ENCODE assay signal across 1 cellular context in the genomic region with DNA sequence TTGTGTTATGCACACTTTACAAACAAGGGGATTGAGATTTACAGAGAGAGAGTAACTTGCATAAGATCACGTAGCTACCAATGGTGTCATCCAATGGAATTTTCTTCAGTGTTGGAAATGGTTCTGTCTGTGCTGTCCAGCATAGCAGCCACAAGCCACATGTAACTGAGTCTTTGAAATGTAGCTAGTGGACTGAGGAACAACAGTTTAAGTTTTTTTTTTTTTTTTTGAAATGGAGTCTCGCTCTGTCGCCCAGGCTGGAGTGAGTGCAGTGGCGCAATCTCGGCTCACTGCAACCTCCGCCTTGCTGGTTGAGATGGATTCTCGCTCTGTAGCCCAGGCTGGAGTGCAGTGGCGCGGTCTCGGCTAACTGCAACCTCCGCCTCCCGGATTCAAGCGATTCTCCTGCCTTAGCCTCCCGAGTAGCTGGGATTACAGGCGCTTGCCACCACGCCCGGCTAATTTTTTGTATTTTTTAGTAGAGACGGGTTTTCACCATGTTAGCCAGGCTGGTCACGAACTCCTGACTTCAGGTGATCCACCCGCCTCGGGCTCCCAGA.
TF ChIP-seq lines count a peak whose summit lies in the region.
"Not testable (repeated sequence)": the region's sequence is repeated elsewhere in the genome, so short reads cannot be mapped to it uniquely, and the experiment has no call there.

No MANE protein-coding gene starts in this region.

TF ChIP-seq in HepG2, 621 proteins besides CTCF, POLR2A, EP300 and RAD21 (continued from another document and continues in another):
- 0 out of 2 replicates have a peak, but pooled peaks have one; percentile 41 for TF ChIP-seq NFKB2 (CRISPR knock-in tag; IDR thresholded peaks at IDR 0.05; ENCODE audit: borderline replicate concordance)
- TF ChIP-seq ZNF160 (CRISPR knock-in tag; IDR thresholded peaks at IDR 0.05), result peak; percentile 32; the same call in 1 of the 2 replicates
- 0 out of 2 replicates have a peak, but pooled peaks have one; percentile 48 for TF ChIP-seq MIER3 (CRISPR knock-in tag; IDR thresholded peaks at IDR 0.05; ENCODE audit: borderline replicate concordance)
- peak; percentile 46; the same call in 1 of the 2 replicates for TF ChIP-seq MAX (IDR thresholded peaks at IDR 0.05)
- TF ChIP-seq GATAD1 (CRISPR knock-in tag; IDR thresholded peaks at IDR 0.05), result 0 out of 2 replicates have a peak, but pooled peaks have one; percentile 4
- TF ChIP-seq NFYC (CRISPR knock-in tag; IDR thresholded peaks at IDR 0.05), result 0 out of 2 replicates have a peak, but pooled peaks have one; percentile 13
- peak; percentile 85 for TF ChIP-seq PAF1 (CRISPR knock-in tag; IDR thresholded peaks at IDR 0.05)
- peak; percentile 53; the same call in 1 of the 2 replicates for TF ChIP-seq ARID5B (CRISPR knock-in tag; IDR thresholded peaks at IDR 0.05)
- TF ChIP-seq HOXA5 (CRISPR knock-in tag; IDR thresholded peaks at IDR 0.05), result peak; percentile 59; the same call in 1 of the 2 replicates
- peak; percentile 23 for TF ChIP-seq ASH2L (IDR thresholded peaks at IDR 0.05; ENCODE audit: insufficient read length, low read depth, low read length)
- TF ChIP-seq, protein P1, sequence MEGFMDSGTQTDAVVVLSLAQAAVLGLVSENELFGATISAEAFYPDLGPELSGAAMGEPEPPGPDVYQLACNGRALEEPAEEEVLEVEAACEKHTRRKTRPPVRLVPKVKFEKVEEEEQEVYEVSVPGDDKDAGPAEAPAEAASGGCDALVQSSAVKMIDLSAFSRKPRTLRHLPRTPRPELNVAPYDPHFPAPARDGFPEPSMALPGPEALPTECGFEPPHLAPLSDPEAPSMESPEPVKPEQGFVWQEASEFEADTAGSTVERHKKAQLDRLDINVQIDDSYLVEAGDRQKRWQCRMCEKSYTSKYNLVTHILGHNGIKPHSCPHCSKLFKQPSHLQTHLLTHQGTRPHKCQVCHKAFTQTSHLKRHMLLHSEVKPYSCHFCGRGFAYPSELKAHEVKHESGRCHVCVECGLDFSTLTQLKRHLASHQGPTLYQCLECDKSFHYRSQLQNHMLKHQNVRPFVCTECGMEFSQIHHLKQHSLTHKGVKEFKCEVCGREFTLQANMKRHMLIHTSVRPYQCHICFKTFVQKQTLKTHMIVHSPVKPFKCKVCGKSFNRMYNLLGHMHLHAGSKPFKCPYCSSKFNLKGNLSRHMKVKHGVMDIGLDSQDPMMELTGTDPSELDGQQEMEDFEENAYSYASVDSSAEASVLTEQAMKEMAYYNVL (CRISPR knock-in tag; IDR thresholded peaks at IDR 0.05; ENCODE audit: borderline replicate concordance), result 0 out of 2 replicates have a peak, but pooled peaks have one; percentile 33
- peak; percentile 32; the same call in 1 of the 2 replicates for TF ChIP-seq ZSCAN31 (CRISPR knock-in tag; IDR thresholded peaks at IDR 0.05; ENCODE audit: low read depth)
- TF ChIP-seq TGIF2 (CRISPR knock-in tag; IDR thresholded peaks at IDR 0.05), result peak; percentile 62; the same call in 1 of the 2 replicates
- peak; percentile 36; the same call in 1 of the 2 replicates for TF ChIP-seq DMAP1 (CRISPR knock-in tag; IDR thresholded peaks at IDR 0.05)
- peak; percentile 75; the same call in 1 of the 2 replicates for TF ChIP-seq ZNF430 (CRISPR knock-in tag; IDR thresholded peaks at IDR 0.05)
- TF ChIP-seq ZHX2 (IDR thresholded peaks at IDR 0.05; ENCODE audit: low read depth), result not testable (repeated sequence)
- TF ChIP-seq ZHX2 (CRISPR knock-in tag; IDR thresholded peaks at IDR 0.05; ENCODE audit: borderline replicate concordance), result 0 out of 2 replicates have a peak, but pooled peaks have one; percentile 44
- TF ChIP-seq SALL1 (CRISPR knock-in tag; IDR thresholded peaks at IDR 0.05), result peak; percentile 46; the same call in 1 of the 2 replicates
- 0 out of 2 replicates have a peak, but pooled peaks have one; percentile 14 for TF ChIP-seq SOX5 (CRISPR knock-in tag; IDR thresholded peaks at IDR 0.05; ENCODE audit: borderline replicate concordance)
- TF ChIP-seq SSRP1 (CRISPR knock-in tag; IDR thresholded peaks at IDR 0.05), result peak; percentile 89
- peak; percentile 56 for TF ChIP-seq POLR2G (IDR thresholded peaks at IDR 0.05; ENCODE audit: low read depth, low read length)
- TF ChIP-seq UBTF (CRISPR knock-in tag; IDR thresholded peaks at IDR 0.05), result peak; percentile 74; the same call in 1 of the 2 replicates
- TF ChIP-seq ZNF674 (CRISPR knock-in tag; IDR thresholded peaks at IDR 0.05; ENCODE audit: low read depth), result peak; percentile 73; the same call in 1 of the 2 replicates
- TF ChIP-seq MEIS2 (CRISPR knock-in tag; IDR thresholded peaks at IDR 0.05), result 0 out of 2 replicates have a peak, but pooled peaks have one; percentile 40
- TF ChIP-seq ARNTL (CRISPR knock-in tag; IDR thresholded peaks at IDR 0.05), result peak; percentile 24; the same call in 1 of the 2 replicates
- peak; percentile 56; the same call in 1 of the 2 replicates for TF ChIP-seq MED13 (CRISPR knock-in tag; IDR thresholded peaks at IDR 0.05)
- peak; percentile 60 for TF ChIP-seq MLLT10 (CRISPR knock-in tag; IDR thresholded peaks at IDR 0.05)
- TF ChIP-seq GABPB1 (CRISPR knock-in tag; IDR thresholded peaks at IDR 0.05), result peak; percentile 34; the same call in 1 of the 2 replicates
- peak; percentile 54 for TF ChIP-seq AGO2 (optimal IDR thresholded peaks at IDR 0.05; ENCODE audit: low read depth, low read length)
- peak; percentile 54 for TF ChIP-seq KMT2A (CRISPR knock-in tag; IDR thresholded peaks at IDR 0.05)
- peak; percentile 88 for TF ChIP-seq ZNF362 (CRISPR knock-in tag; IDR thresholded peaks at IDR 0.05; ENCODE audit: borderline replicate concordance)
- TF ChIP-seq ZNF431 (CRISPR knock-in tag; IDR thresholded peaks at IDR 0.05; ENCODE audit: borderline replicate concordance, low read depth), result 0 out of 2 replicates have a peak, but pooled peaks have one; percentile 23
- 0 out of 2 replicates have a peak, but pooled peaks have one; percentile 15 for TF ChIP-seq SNAPC2 (CRISPR knock-in tag; IDR thresholded peaks at IDR 0.05)
- 0 out of 2 replicates have a peak, but pooled peaks have one; percentile 35 for TF ChIP-seq GATAD2A (CRISPR knock-in tag; IDR thresholded peaks at IDR 0.05)
- TF ChIP-seq ZNF121 (CRISPR knock-in tag; IDR thresholded peaks at IDR 0.05), result peak; percentile 77
- TF ChIP-seq RXRB (CRISPR knock-in tag; IDR thresholded peaks at IDR 0.05; ENCODE audit: borderline replicate concordance), result 0 out of 2 replicates have a peak, but pooled peaks have one; percentile 25
- peak; percentile 81 for TF ChIP-seq RBFOX2 (IDR thresholded peaks at IDR 0.05; ENCODE audit: low read depth, low read length)
- TF ChIP-seq, protein P2, sequence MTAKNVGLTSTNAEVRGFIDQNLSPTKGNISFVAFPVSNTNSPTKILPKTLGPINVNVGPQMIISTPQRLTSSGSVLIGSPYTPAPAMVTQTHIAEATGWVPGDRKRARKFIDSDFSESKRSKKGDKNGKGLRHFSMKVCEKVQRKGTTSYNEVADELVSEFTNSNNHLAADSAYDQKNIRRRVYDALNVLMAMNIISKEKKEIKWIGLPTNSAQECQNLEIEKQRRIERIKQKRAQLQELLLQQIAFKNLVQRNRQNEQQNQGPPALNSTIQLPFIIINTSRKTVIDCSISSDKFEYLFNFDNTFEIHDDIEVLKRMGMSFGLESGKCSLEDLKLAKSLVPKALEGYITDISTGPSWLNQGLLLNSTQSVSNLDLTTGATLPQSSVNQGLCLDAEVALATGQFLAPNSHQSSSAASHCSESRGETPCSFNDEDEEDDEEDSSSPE (CRISPR knock-in tag; IDR thresholded peaks at IDR 0.05), result peak; percentile 44; the same call in 1 of the 2 replicates
- peak; percentile 32; the same call in 1 of the 2 replicates for TF ChIP-seq ZGPAT (CRISPR knock-in tag; IDR thresholded peaks at IDR 0.05)
